1 cellular context compared by ENCODE assay signal in the genomic region with DNA sequence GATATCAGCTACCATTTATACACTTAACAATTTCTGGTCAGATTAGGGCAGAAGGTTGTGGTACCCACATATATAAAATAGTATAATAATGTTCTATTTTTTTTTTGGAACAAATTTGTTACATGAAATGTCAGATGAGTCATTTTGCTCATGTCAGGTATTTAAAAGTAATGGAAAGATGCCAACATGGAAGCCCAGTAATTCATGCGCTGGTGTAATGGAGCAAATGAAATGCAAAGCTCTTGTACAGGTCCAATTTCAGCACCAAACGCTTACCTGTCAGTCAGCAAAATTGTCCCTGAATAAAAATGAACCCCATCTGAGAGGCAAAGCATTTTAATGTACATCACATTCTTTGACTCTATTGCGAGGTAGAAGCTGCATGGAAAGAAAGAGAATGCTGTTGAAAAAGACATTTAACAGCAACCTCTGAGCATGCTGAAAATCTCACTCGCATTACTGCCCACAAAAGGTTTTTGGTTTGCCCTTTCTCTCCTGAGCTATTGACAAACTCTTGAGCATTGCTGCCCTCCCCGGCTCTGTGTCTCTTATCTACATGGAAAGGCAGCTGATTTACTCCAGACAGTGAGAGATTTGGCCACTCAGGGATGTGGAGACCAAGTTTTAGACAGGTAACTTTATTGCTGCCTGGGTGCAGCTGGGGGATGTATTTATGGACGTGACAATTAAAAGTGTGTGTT.
TF ChIP-seq lines count a peak whose summit lies in the region.

No MANE protein-coding gene starts in this region.

TF ChIP-seq in SK-N-SH treated with all-trans-retinoic acid at 6 μM for 48 hours, 23 proteins besides CTCF, POLR2A, EP300 and RAD21 (continued from another document):
- no peak for TF ChIP-seq POU6F1 (CRISPR knock-in tag; IDR thresholded peaks at IDR 0.05; ENCODE audit: borderline replicate concordance, low read depth)
- TF ChIP-seq ZNF8 (CRISPR knock-in tag; IDR thresholded peaks at IDR 0.05), result no peak
- no peak for TF ChIP-seq ESRRG (CRISPR knock-in tag; IDR thresholded peaks at IDR 0.05)
